8 cellular contexts compared by ENCODE assay signal in genomic region chr22:28799125-28799833, GRCh38. TPM values are rescaled to one million over a fixed set of nuclear protein-coding genes. Genes with fewer than 3 reads are reported as not detected.
DNase-seq lines count a peak whose midpoint lies in the region; ATAC-seq and TF ChIP-seq lines count a peak whose summit lies in the region.

No MANE protein-coding gene starts in this region.

- no peaks in the 10 kb centered on the region for H3K27me3 Mint-ChIP-seq in activated T-helper 17 cell treated with anti-CD3 and anti-CD28 coated beads, Interleukin-2, amount 50 U/mL, for 72 hours

- H3K9me3 Mint-ChIP-seq in activated T-helper 17 cell treated with anti-CD3 and anti-CD28 coated beads, Interleukin-2, amount 50 U/mL, for 72 hours, result no peaks in the 10 kb centered on the region

- H3K4me1 Mint-ChIP-seq in activated T-helper 17 cell treated with anti-CD3 and anti-CD28 coated beads, Interleukin-2, amount 50 U/mL, for 72 hours, result peaks cover 21% of the 10 kb centered on the region

- peaks cover 57% of the 10 kb centered on the region for H3K36me3 Mint-ChIP-seq in activated T-helper 17 cell treated with anti-CD3 and anti-CD28 coated beads, Interleukin-2, amount 50 U/mL, for 72 hours (ENCODE audit: low read depth)

- peak; percentile 61 for ATAC-seq in activated T-helper 17 cell treated with anti-CD3 and anti-CD28 coated beads, Interleukin-2, amount 50 U/mL, for 72 hours (replicated peaks)
- ATAC-seq in omental fat pad (ENCODE audit: low FRiP score) (peak; percentile 82), HG03039 (IDR thresholded peaks at IDR 0.05; ENCODE audit: unreplicated experiment) (no peak)

- no peak for TF ChIP-seq CTCF in omental fat pad (IDR thresholded peaks at IDR 0.05)

- peak overlapping the region; percentile 87 for H3K4me3 Mint-ChIP-seq in activated T-helper 17 cell treated with anti-CD3 and anti-CD28 coated beads, Interleukin-2, amount 50 U/mL, for 72 hours

- DNase-seq in stimulated activated CD4-positive, alpha-beta T cell treated with anti-CD3 and anti-CD28 coated beads, Interleukin-15, amount 100 ng/mL, for 24 hours, result peak; percentile 54
- no peak for DNase-seq in stimulated activated CD4-positive, alpha-beta T cell treated with anti-CD3 and anti-CD28 coated beads, Interleukin-4, amount 100 ng/mL, for 4 hours
- DNase-seq in NCI-H146 treated with DMSO at 0.1 percent for 48 hours (lab: John Stamatoyannopoulos, UW; ENCODE audit: unreplicated experiment), result peak; percentile 24
- DNase-seq in foreskin melanocyte, result peak; percentile 49
- peak; percentile 46 for DNase-seq in omental fat pad (ENCODE audit: low spot score)
- DNase-seq in NCI-H524 treated with DMSO at 0.1 percent for 48 hours (lab: John Stamatoyannopoulos, UW), result no peak

- H3K27ac Mint-ChIP-seq in activated T-helper 17 cell treated with anti-CD3 and anti-CD28 coated beads, Interleukin-2, amount 50 U/mL, for 72 hours, result peak overlapping the region; percentile 91

RNA-seq across cellular contexts. Expression of gene XBP1, which starts 1.1 kb away (rescaled TPM):
- total RNA-seq in activated T-helper 17 cell treated with anti-CD3 and anti-CD28 coated beads, Interleukin-2, amount 50 U/mL, for 72 hours, result 10 to 100 TPM; 55.4 to 62.3 TPM
- 100 to 1,000 TPM; 208 to 343 (median 245) TPM for total RNA-seq in omental fat pad

RNA-seq across cellular contexts. Expression of gene CCDC117, which starts 26.8 kb away (rescaled TPM):
- total RNA-seq in activated T-helper 17 cell treated with anti-CD3 and anti-CD28 coated beads, Interleukin-2, amount 50 U/mL, for 72 hours, result 10 to 100 TPM; 16.0 to 20.0 TPM
- 10 to 100 TPM; 10.1 to 22.9 (median 18.2) TPM for total RNA-seq in omental fat pad

RNA-seq across cellular contexts. Expression of gene HSCB, which starts 57.4 kb away (rescaled TPM):
- total RNA-seq in activated T-helper 17 cell treated with anti-CD3 and anti-CD28 coated beads, Interleukin-2, amount 50 U/mL, for 72 hours, result 10 to 100 TPM; 18.9 to 20.3 TPM
- total RNA-seq in omental fat pad, result 10 to 100 TPM in 3 of 4 donors, 1 to 10 TPM in 1; 9.5 to 21.0 (median 14.8) TPM

RNA-seq across cellular contexts. Expression of gene CHEK2, which starts 57.7 kb away (rescaled TPM):
- 10 to 100 TPM; 27.0 to 40.1 TPM for total RNA-seq in activated T-helper 17 cell treated with anti-CD3 and anti-CD28 coated beads, Interleukin-2, amount 50 U/mL, for 72 hours
- 1 to 10 TPM; 2.9 to 7.4 (median 4.7) TPM for total RNA-seq in omental fat pad

Comparison
In these comparisons a context has a peak if more than half of its experiments do, and no peak if none do; other contexts are left out.
1. DNase-seq: peak in stimulated activated CD4-positive, alpha-beta T cell treated with anti-CD3 and anti-CD28 coated beads, Interleukin-15, amount 100 ng/mL, for 24 hours (single experiment), NCI-H146 treated with DMSO at 0.1 percent for 48 hours (single experiment), foreskin melanocyte (single experiment) and omental fat pad (single experiment); none in stimulated activated CD4-positive, alpha-beta T cell treated with anti-CD3 and anti-CD28 coated beads, Interleukin-4, amount 100 ng/mL, for 4 hours (0 of 2) and NCI-H524 treated with DMSO at 0.1 percent for 48 hours (single experiment).